ENCODE assay signal across 1 cellular context in genomic region chr2:171320208-171320621, GRCh38.
TF ChIP-seq lines count a peak whose summit lies in the region.

No MANE protein-coding gene starts in this region.

TF ChIP-seq in WTC11, 78 proteins besides CTCF, POLR2A, EP300 and RAD21 (continued from another document):
- TF ChIP-seq PRDM15 (CRISPR knock-in tag; IDR thresholded peaks at IDR 0.05) (no peak), ATF1 (CRISPR knock-in tag; IDR thresholded peaks at IDR 0.05) (no peak)
